Comparison of ENCODE assay signal across 9 cellular contexts in genomic region chr12:45268672-45269406, GRCh38. TPM values are rescaled to one million over a fixed set of nuclear protein-coding genes. Genes with fewer than 3 reads are reported as not detected.
DNase-seq lines count a peak whose midpoint lies in the region; ATAC-seq and TF ChIP-seq lines count a peak whose summit lies in the region.
"Had no signal": no experiment of that assay in that cellular context is flagged by ENCODE, and none has a peak within 500 bp of the region (broad histone marks: within the 10 kb centered on the region; RNA-seq: fewer than 3 reads in every experiment).

No MANE protein-coding gene starts in this region.

- no peaks in the 10 kb centered on the region for H4K20me1 ChIP-seq in fibroblast of lung (ENCODE audit: control insufficient read depth, extremely low read depth, insufficient read depth, low read length)

- H3K9me3 ChIP-seq in RWPE2 (ENCODE audit: severe bottlenecking) (no peaks in the 10 kb centered on the region), fibroblast of lung (ENCODE audit: control insufficient read depth, insufficient read depth, low read depth, low read length) (no peaks in the 10 kb centered on the region), ovary (no peaks in the 10 kb centered on the region)

- peak overlapping the region; percentile 78 for H3K4me2 ChIP-seq in fibroblast of lung (ENCODE audit: extremely low read depth, insufficient read depth, low read length)

- 1 to 8% (median 1%) methylated on average over 5 of the region's 5 CpGs for WGBS in ovary, 3 donors

- TF ChIP-seq POLR2A in ovary (IDR thresholded peaks at IDR 0.05), result no peak

- H3K4me1 Mint-ChIP-seq in activated CD8-positive, alpha-beta T cell treated with anti-CD3 and anti-CD28 coated beads for 36 hours (ENCODE audit: low read depth), result peaks cover 3% of the 10 kb centered on the region
- peaks cover 4% of the 10 kb centered on the region for H3K4me1 Mint-ChIP-seq in activated CD8-positive, alpha-beta T cell treated with anti-CD3 and anti-CD28 coated beads, Interleukin-2, amount 10 ng/mL, durations not matched to agents 7 days and 5 days (ENCODE audit: low read depth)
- peaks cover 6% of the 10 kb centered on the region for H3K4me1 Mint-ChIP-seq in activated naive CD8-positive, alpha-beta T cell treated with anti-CD3 and anti-CD28 coated beads, Interleukin-2, amount 50 U/mL, for 24 hours

- no peaks in the 10 kb centered on the region for H3K36me3 ChIP-seq in RWPE2 (ENCODE audit: low read depth)
- no peaks in the 10 kb centered on the region for H3K36me3 ChIP-seq in fibroblast of lung (ENCODE audit: control insufficient read depth, insufficient read depth, low read length)
- no peaks in the 10 kb centered on the region for H3K36me3 ChIP-seq in ovary

- no peak for DNase-seq in activated CD8-positive, alpha-beta T cell treated with anti-CD3 and anti-CD28 coated beads for 36 hours
- no peak for DNase-seq in activated CD8-positive, alpha-beta T cell treated with anti-CD3 and anti-CD28 coated beads, Interleukin-2, amount 10 ng/mL, durations not matched to agents 7 days and 5 days
- DNase-seq in HT1080 (ENCODE audit: low read depth) (peak; percentile 96), RWPE2 (ENCODE audit: low spot score) (peak; percentile 93), fibroblast of lung (ENCODE audit: low read depth in 2 of 2) (peak; percentile 82 to 95), ovary (peak; percentile 68 to 84 (median 75))
- no peak for DNase-seq in activated naive CD8-positive, alpha-beta T cell treated with anti-CD3 and anti-CD28 coated beads, Interleukin-2, amount 50 U/mL, for 24 hours

- peak; percentile 25 for TF ChIP-seq CTCF in activated CD8-positive, alpha-beta T cell treated with anti-CD3 and anti-CD28 coated beads for 36 hours (IDR thresholded peaks at IDR 0.05)
- TF ChIP-seq CTCF in RWPE2 (IDR thresholded peaks at IDR 0.05; ENCODE audit: poor library complexity, severe bottlenecking) (peak; percentile 88), fibroblast of lung (conservative IDR thresholded peaks at IDR 0.05 in 1 of 2, IDR thresholded peaks at IDR 0.05 in 1 of 2; ENCODE audit: low read depth in 1 of 2, low read length in 2 of 2) (peak; percentile 44 to 47), ovary (IDR thresholded peaks at IDR 0.05) (peak in 1 of 3 donors; percentile 28)

- H2AFZ ChIP-seq in fibroblast of lung (ENCODE audit: low read length), result no peak overlapping the region

- CTCF ChIA-PET in activated CD8-positive, alpha-beta T cell treated with anti-CD3 and anti-CD28 coated beads for 36 hours (lab: Charles Lee), result interaction anchor here (0.6 to 1.0 kb wide), 3 partner anchors 26 to 204 kb away, joined by 3 to 4 read pairs (median 3); no protein-coding TSS in a partner anchor
- CTCF ChIA-PET in activated CD8-positive, alpha-beta T cell treated with anti-CD3 and anti-CD28 coated beads, Interleukin-2, amount 10 ng/mL, durations not matched to agents 7 days and 5 days (lab: Charles Lee), result interaction anchor here (0.9 to 1.0 kb wide), 3 partner anchors 9 to 275 kb away, joined by 3 read pairs; no protein-coding TSS in a partner anchor

- H3K36me3 Mint-ChIP-seq in activated CD8-positive, alpha-beta T cell treated with anti-CD3 and anti-CD28 coated beads for 36 hours (ENCODE audit: low read depth), result peaks cover 2% of the 10 kb centered on the region
- H3K36me3 Mint-ChIP-seq in activated CD8-positive, alpha-beta T cell treated with anti-CD3 and anti-CD28 coated beads, Interleukin-2, amount 10 ng/mL, durations not matched to agents 7 days and 5 days (ENCODE audit: low read depth), result peaks cover 2% of the 10 kb centered on the region
- peaks cover 6% of the 10 kb centered on the region for H3K36me3 Mint-ChIP-seq in activated naive CD8-positive, alpha-beta T cell treated with anti-CD3 and anti-CD28 coated beads, Interleukin-2, amount 50 U/mL, for 24 hours (ENCODE audit: low read depth)

- H3K27ac ChIP-seq in RWPE2 (ENCODE audit: poor library complexity, severe bottlenecking) (peak overlapping the region; percentile 84), fibroblast of lung (ENCODE audit: insufficient read depth, low read length) (peak overlapping the region; percentile 13), ovary (peak overlapping the region in 1 of 2 donors; percentile 45)

- H3K27me3 Mint-ChIP-seq in activated CD8-positive, alpha-beta T cell treated with anti-CD3 and anti-CD28 coated beads for 36 hours, result no peaks in the 10 kb centered on the region
- no peaks in the 10 kb centered on the region for H3K27me3 Mint-ChIP-seq in activated CD8-positive, alpha-beta T cell treated with anti-CD3 and anti-CD28 coated beads, Interleukin-2, amount 10 ng/mL, durations not matched to agents 7 days and 5 days (ENCODE audit: low read depth)
- H3K27me3 Mint-ChIP-seq in activated naive CD8-positive, alpha-beta T cell treated with anti-CD3 and anti-CD28 coated beads, Interleukin-2, amount 50 U/mL, for 24 hours, result no peaks in the 10 kb centered on the region
- H3K27me3 Mint-ChIP-seq: dendritic cell treated with granulocyte-macrophage colony-stimulating factor and Interleukin-4, amounts not matched to agents 40 ng/mL and 50 ng/mL, for 4 days had no signal

- H3K4me3 ChIP-seq in RWPE2 (ENCODE audit: severe bottlenecking) (peak overlapping the region; percentile 1), fibroblast of lung (replicated peaks in 1 of 4; ENCODE audit: control extremely low read depth in 1 of 4, insufficient read depth in 1 of 4, low read depth in 3 of 4, low read length in 4 of 4) (peak overlapping the region in 1 of 4 experiments; percentile 5), ovary (no peak overlapping the region)

- peaks cover 38% of the 10 kb centered on the region for H3K4me1 ChIP-seq in RWPE2 (ENCODE audit: insufficient read depth, poor library complexity, severe bottlenecking)
- peaks cover 13% of the 10 kb centered on the region for H3K4me1 ChIP-seq in fibroblast of lung (ENCODE audit: control insufficient read depth, extremely low read depth, insufficient read depth, low read length)
- H3K4me1 ChIP-seq in ovary (ENCODE audit: insufficient read depth), result peaks cover 21% of the 10 kb centered on the region

- H3K79me2 ChIP-seq in fibroblast of lung (ENCODE audit: control insufficient read depth, insufficient read depth, low read length), result peaks cover 11% of the 10 kb centered on the region

- POLR2A ChIA-PET in activated CD8-positive, alpha-beta T cell treated with anti-CD3 and anti-CD28 coated beads for 36 hours (lab: Charles Lee), result no interaction called here
- POLR2A ChIA-PET in activated CD8-positive, alpha-beta T cell treated with anti-CD3 and anti-CD28 coated beads, Interleukin-2, amount 10 ng/mL, durations not matched to agents 7 days and 5 days (lab: Charles Lee), result interaction anchor here (0.6 kb wide), 2 partner anchors 176 to 275 kb away, joined by 3 read pairs; no protein-coding TSS in a partner anchor

- no peak overlapping the region for H3K9ac ChIP-seq in fibroblast of lung (ENCODE audit: insufficient read depth, low read length)

- no peaks in the 10 kb centered on the region for H3K9me3 Mint-ChIP-seq in activated CD8-positive, alpha-beta T cell treated with anti-CD3 and anti-CD28 coated beads for 36 hours
- no peaks in the 10 kb centered on the region for H3K9me3 Mint-ChIP-seq in activated CD8-positive, alpha-beta T cell treated with anti-CD3 and anti-CD28 coated beads, Interleukin-2, amount 10 ng/mL, durations not matched to agents 7 days and 5 days (ENCODE audit: insufficient read depth)
- H3K9me3 Mint-ChIP-seq in activated naive CD8-positive, alpha-beta T cell treated with anti-CD3 and anti-CD28 coated beads, Interleukin-2, amount 50 U/mL, for 24 hours, result no peaks in the 10 kb centered on the region
- H3K9me3 Mint-ChIP-seq: dendritic cell treated with granulocyte-macrophage colony-stimulating factor and Interleukin-4, amounts not matched to agents 40 ng/mL and 50 ng/mL, for 4 days had no signal

- no peak for ATAC-seq in activated CD8-positive, alpha-beta T cell treated with anti-CD3 and anti-CD28 coated beads for 36 hours
- ATAC-seq in activated CD8-positive, alpha-beta T cell treated with anti-CD3 and anti-CD28 coated beads, Interleukin-2, amount 10 ng/mL, durations not matched to agents 7 days and 5 days, result no peak
- ATAC-seq in RWPE2 (ENCODE audit: low read depth) (peak; percentile 74), GM21619 (IDR thresholded peaks at IDR 0.05; ENCODE audit: unreplicated experiment) (no peak)
- no peak for ATAC-seq in activated naive CD8-positive, alpha-beta T cell treated with anti-CD3 and anti-CD28 coated beads, Interleukin-2, amount 50 U/mL, for 24 hours

- intact Hi-C loops in activated CD8-positive, alpha-beta T cell treated with anti-CD3 and anti-CD28 coated beads for 36 hours (cut with micrococcal nuclease), result no loop called here
- intact Hi-C loops in ovary (cut with DNase I), result no loop called here

- H3K27me3 ChIP-seq in RWPE2 (ENCODE audit: insufficient read depth, poor library complexity, severe bottlenecking), result no peaks in the 10 kb centered on the region
- H3K27me3 ChIP-seq in fibroblast of lung (ENCODE audit: control insufficient read depth, insufficient read depth, low read length), result no peaks in the 10 kb centered on the region
- H3K27me3 ChIP-seq in ovary, result no peaks in the 10 kb centered on the region

- no peak for TF ChIP-seq EP300 in ovary (IDR thresholded peaks at IDR 0.05)

- no peak overlapping the region for H3K27ac Mint-ChIP-seq in activated CD8-positive, alpha-beta T cell treated with anti-CD3 and anti-CD28 coated beads for 36 hours
- no peak overlapping the region for H3K27ac Mint-ChIP-seq in activated CD8-positive, alpha-beta T cell treated with anti-CD3 and anti-CD28 coated beads, Interleukin-2, amount 10 ng/mL, durations not matched to agents 7 days and 5 days
- no peak overlapping the region for H3K27ac Mint-ChIP-seq in activated naive CD8-positive, alpha-beta T cell treated with anti-CD3 and anti-CD28 coated beads, Interleukin-2, amount 50 U/mL, for 24 hours
- H3K27ac Mint-ChIP-seq: dendritic cell treated with granulocyte-macrophage colony-stimulating factor and Interleukin-4, amounts not matched to agents 40 ng/mL and 50 ng/mL, for 4 days had no signal

- no peak overlapping the region for H3K4me3 Mint-ChIP-seq in activated CD8-positive, alpha-beta T cell treated with anti-CD3 and anti-CD28 coated beads for 36 hours
- H3K4me3 Mint-ChIP-seq in activated CD8-positive, alpha-beta T cell treated with anti-CD3 and anti-CD28 coated beads, Interleukin-2, amount 10 ng/mL, durations not matched to agents 7 days and 5 days, result no peak overlapping the region
- H3K4me3 Mint-ChIP-seq in activated naive CD8-positive, alpha-beta T cell treated with anti-CD3 and anti-CD28 coated beads, Interleukin-2, amount 50 U/mL, for 24 hours, result no peak overlapping the region
- H3K4me3 Mint-ChIP-seq: dendritic cell treated with granulocyte-macrophage colony-stimulating factor and Interleukin-4, amounts not matched to agents 40 ng/mL and 50 ng/mL, for 4 days had no signal

RNA-seq across cellular contexts. Expression of gene ANO6, which starts 52.9 kb away (rescaled TPM):
- 10 to 100 TPM; 13.1 to 13.6 TPM for total RNA-seq in activated CD8-positive, alpha-beta T cell treated with anti-CD3 and anti-CD28 coated beads for 36 hours
- 10 to 100 TPM; 23.3 to 24.5 TPM for total RNA-seq in activated CD8-positive, alpha-beta T cell treated with anti-CD3 and anti-CD28 coated beads, Interleukin-2, amount 10 ng/mL, durations not matched to agents 7 days and 5 days
- total RNA-seq in HT1080 (2014; rRNA removed; shearing (Covaris generic)), result 32.6 and 38.6 TPM in 2 replicates
- polyA plus RNA-seq in HT1080 (2015; cell fraction: cytosol; rRNA removed), result 32.2 and 45.7 TPM in 2 replicates
- polyA plus RNA-seq in HT1080 (2015; cell fraction: nucleus; rRNA removed), result 46.1 and 46.5 TPM in 2 replicates
- total RNA-seq in fibroblast of lung (57.5 and 59.1 TPM in 2 replicates), ovary (10 to 100 TPM; 52.8 to 83.0 (median 63.2) TPM)
- polyA plus RNA-seq in fibroblast of lung (40.5 and 69.1 TPM in 2 replicates), ovary (10 to 100 TPM; 38.8 to 88.5 TPM)
- polyA plus RNA-seq in fibroblast of lung (2012), result 24.7 and 43.5 TPM in 2 replicates
- 18.5 and 20.5 TPM in 2 replicates for polyA minus RNA-seq in fibroblast of lung (ENCODE audit: low replicate concordance)

Comparison
In these comparisons a context has a peak if more than half of its experiments do, and no peak if none do; other contexts are left out.
1. DNase-seq: peak in HT1080 (single experiment), RWPE2 (single experiment), fibroblast of lung (2 of 2) and ovary (5 of 5); none in activated CD8-positive, alpha-beta T cell treated with anti-CD3 and anti-CD28 coated beads for 36 hours (single experiment), activated CD8-positive, alpha-beta T cell treated with anti-CD3 and anti-CD28 coated beads, Interleukin-2, amount 10 ng/mL, durations not matched to agents 7 days and 5 days (single experiment) and activated naive CD8-positive, alpha-beta T cell treated with anti-CD3 and anti-CD28 coated beads, Interleukin-2, amount 50 U/mL, for 24 hours (single experiment).